1 cellular context compared by ENCODE assay signal in genomic region chr4:170227928-170228327, GRCh38.
TF ChIP-seq lines count a peak whose summit lies in the region.

No MANE protein-coding gene starts in this region.

TF ChIP-seq in SK-N-SH treated with all-trans-retinoic acid at 6 μM for 48 hours, 23 proteins besides CTCF, POLR2A, EP300 and RAD21 (continued from another document):
- TF ChIP-seq ZFP30 (CRISPR knock-in tag; IDR thresholded peaks at IDR 0.05), result no peak
- TF ChIP-seq PATZ1 (CRISPR knock-in tag; IDR thresholded peaks at IDR 0.05; ENCODE audit: borderline replicate concordance), result no peak
- TF ChIP-seq ARNTL (CRISPR knock-in tag; IDR thresholded peaks at IDR 0.05; ENCODE audit: borderline replicate concordance, low read depth), result no peak
- no peak for TF ChIP-seq ZFP3 (CRISPR knock-in tag; IDR thresholded peaks at IDR 0.05)
- TF ChIP-seq OSR1 (CRISPR knock-in tag; IDR thresholded peaks at IDR 0.05), result no peak
- no peak for TF ChIP-seq GLIS3 (CRISPR knock-in tag; IDR thresholded peaks at IDR 0.05)
- no peak for TF ChIP-seq TCF4 (CRISPR knock-in tag; IDR thresholded peaks at IDR 0.05; ENCODE audit: borderline replicate concordance)
- TF ChIP-seq CREB5 (CRISPR knock-in tag; IDR thresholded peaks at IDR 0.05; ENCODE audit: low read depth), result no peak
- TF ChIP-seq ZNF70 (CRISPR knock-in tag; IDR thresholded peaks at IDR 0.05), result no peak
TF ChIP-seq in SK-N-SH treated with all-trans-retinoic acid at 6 μM for 48 hours: peak in this region for 0.
